ENCODE assay signal across 10 cellular contexts in the genomic region with DNA sequence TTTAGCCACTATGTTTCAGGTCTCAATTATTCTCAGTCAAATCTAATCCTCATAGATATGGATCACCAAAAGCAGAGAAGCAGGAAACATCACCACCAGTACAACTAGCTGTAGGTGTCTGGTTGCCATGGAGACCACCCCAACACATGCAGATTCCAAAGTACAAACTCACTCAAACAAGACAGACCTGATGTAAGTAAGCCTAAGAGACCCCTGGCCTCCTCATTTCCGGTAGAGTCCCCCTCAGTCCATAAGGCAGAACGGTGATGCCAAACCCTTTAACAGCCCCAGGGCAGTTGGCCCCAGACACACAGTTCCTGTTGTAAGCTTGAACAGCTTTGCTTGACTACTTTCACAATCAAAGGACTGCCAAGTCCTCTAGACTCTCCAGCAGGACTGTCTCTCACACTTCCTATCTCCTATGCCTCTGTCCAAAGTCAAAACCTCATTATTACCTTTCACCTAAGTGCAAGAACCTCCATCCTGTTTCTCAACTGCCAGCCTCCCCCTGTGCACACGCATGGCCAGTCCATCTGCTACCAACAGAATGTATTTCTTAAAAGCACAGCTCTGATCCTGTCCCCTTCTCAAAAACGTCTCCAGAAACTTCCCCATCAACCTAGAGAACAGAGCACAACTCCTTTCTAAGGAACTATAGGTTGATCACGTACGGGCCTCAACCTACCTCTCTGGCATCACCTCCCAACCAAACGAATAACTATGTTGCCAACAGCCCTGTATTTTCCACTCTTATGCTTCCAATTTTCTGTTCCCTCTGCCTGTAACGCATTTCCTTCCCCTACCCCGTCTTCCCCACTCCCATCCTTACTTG. TPM values are rescaled to one million over a fixed set of nuclear protein-coding genes. Genes with fewer than 3 reads are reported as not detected.
DNase-seq lines count a peak whose midpoint lies in the region; ATAC-seq and TF ChIP-seq lines count a peak whose summit lies in the region.
"Had no signal": no experiment of that assay in that cellular context is flagged by ENCODE, and none has a peak within 500 bp of the region (broad histone marks: within the 10 kb centered on the region; RNA-seq: fewer than 3 reads in every experiment).

No MANE protein-coding gene starts in this region.

- H3K4me2 ChIP-seq in PC-9 = peak overlapping the region; percentile 67

- CTCF ChIA-PET in PC-9 (lab: Charles Lee) = interaction anchor here (0.6 to 0.7 kb wide), 2 partner anchors 88 to 122 kb away, joined by 3 to 4 read pairs; no protein-coding TSS in a partner anchor

- no peak for ATAC-seq in activated CD4-positive, CD25-positive, alpha-beta regulatory T cell treated with anti-CD3 and anti-CD28 coated beads, Interleukin-2, amount 50 U/mL, for 24 hours
- ATAC-seq in stimulated activated naive CD8-positive, alpha-beta T cell treated with anti-CD3 and anti-CD28 coated beads, Interleukin-15, amount 100 ng/mL, for 72 hours = no peak

- peak; percentile 28 for DNase-seq in DMS 273 treated with DMSO at 0.1 percent for 48 hours (lab: John Stamatoyannopoulos, UW)
- DNase-seq in PC-9 = peak; percentile 76 to 98
- peak; percentile 26 for DNase-seq in epithelial cell of prostate (ENCODE audit: low read depth, low spot score)
- peak; percentile 69 for DNase-seq in non-pigmented ciliary epithelial cell (ENCODE audit: low read depth)
- no peak for DNase-seq in stimulated activated naive CD4-positive, alpha-beta T cell (lab: John Stamatoyannopoulos, UW)
- no peak for DNase-seq in activated CD4-positive, CD25-positive, alpha-beta regulatory T cell treated with anti-CD3 and anti-CD28 coated beads, Interleukin-2, amount 50 U/mL, for 72 hours
- no peak for DNase-seq in stimulated activated naive CD8-positive, alpha-beta T cell treated with anti-CD3 and anti-CD28 coated beads, Interleukin-15, amount 100 ng/mL, for 72 hours
- DNase-seq: T-helper 9 cell had no signal

- H3K27ac Mint-ChIP-seq in stimulated activated naive CD8-positive, alpha-beta T cell treated with anti-CD3 and anti-CD28 coated beads, Interleukin-15, amount 100 ng/mL, for 72 hours = no peak overlapping the region
- H3K27ac Mint-ChIP-seq: activated naive CD8-positive, alpha-beta T cell had no signal

- peaks cover 25% of the 10 kb centered on the region for H3K4me1 ChIP-seq in PC-9 (replicated peaks; ENCODE audit: insufficient read depth)

- TF ChIP-seq CTCF in PC-9 (conservative IDR thresholded peaks at IDR 0.05) = no peak

- H3K9me2 ChIP-seq in PC-9 (ENCODE audit: insufficient read depth) = no peaks in the 10 kb centered on the region

- peaks cover 15% of the 10 kb centered on the region for H3K4me1 Mint-ChIP-seq in stimulated activated naive CD8-positive, alpha-beta T cell treated with anti-CD3 and anti-CD28 coated beads, Interleukin-15, amount 100 ng/mL, for 72 hours

- H3K27me3 Mint-ChIP-seq in stimulated activated naive CD8-positive, alpha-beta T cell treated with anti-CD3 and anti-CD28 coated beads, Interleukin-15, amount 100 ng/mL, for 72 hours = no peaks in the 10 kb centered on the region
- H3K27me3 Mint-ChIP-seq: activated naive CD8-positive, alpha-beta T cell had no signal

- H4K20me1 ChIP-seq in PC-9 (ENCODE audit: insufficient read depth) = no peaks in the 10 kb centered on the region

- no peaks in the 10 kb centered on the region for H3K36me3 ChIP-seq in PC-9 (ENCODE audit: low read depth)

- no TSS peak for BruUV-seq in PC-9 (replicated peaks; lab: Mats Ljungman, UMichigan)

- peaks cover 22% of the 10 kb centered on the region; the same call in 1 of the 2 replicates for H3F3A ChIP-seq in PC-9 (ENCODE audit: insufficient read depth, low read depth)

- no peaks in the 10 kb centered on the region; the same call in 1 of the 2 replicates for H3K9me3 ChIP-seq in PC-9 (ENCODE audit: insufficient read depth, low read depth)

- POLR2A ChIA-PET in PC-9 (lab: Charles Lee; ENCODE audit: unreplicated experiment) = interaction anchor here (0.6 kb wide), 2 partner anchors 476 to 1980 kb away, joined by 3 to 4 read pairs; no protein-coding TSS in a partner anchor

- H3K27ac ChIP-seq in PC-9 (peak overlapping the region; percentile 63), epithelial cell of prostate (no peak overlapping the region)

- no peak overlapping the region for H2AFZ ChIP-seq in PC-9

- H3K4me3 Mint-ChIP-seq in stimulated activated naive CD8-positive, alpha-beta T cell treated with anti-CD3 and anti-CD28 coated beads, Interleukin-15, amount 100 ng/mL, for 72 hours = no peak overlapping the region
- H3K4me3 Mint-ChIP-seq: activated naive CD8-positive, alpha-beta T cell had no signal

- intact Hi-C loops in PC-9 (cut with micrococcal nuclease; ENCODE audit: unreplicated experiment) = no loop called here

- no peaks in the 10 kb centered on the region for H3K27me3 ChIP-seq in PC-9 (ENCODE audit: insufficient read depth, low read depth)

- H3K79me2 ChIP-seq in PC-9 (ENCODE audit: low read depth) = no peaks in the 10 kb centered on the region

- H3K9me3 Mint-ChIP-seq in stimulated activated naive CD8-positive, alpha-beta T cell treated with anti-CD3 and anti-CD28 coated beads, Interleukin-15, amount 100 ng/mL, for 72 hours = peaks cover 4 to 15% of the 10 kb centered on the region in 2 donors

- no peak overlapping the region for H3K4me3 ChIP-seq in PC-9

RNA-seq across cellular contexts. Expression of a gene that starts 23.9 kb away (rescaled TPM):
- total RNA-seq in PC-9 (2021) = 57.1 and 84.3 TPM in 2 replicates

Comparison
In these comparisons a context has a peak if more than half of its experiments do, and no peak if none do; other contexts are left out.
1. DNase-seq: peak in DMS 273 treated with DMSO at 0.1 percent for 48 hours (single experiment), PC-9 (2 of 2), epithelial cell of prostate (single experiment) and non-pigmented ciliary epithelial cell (single experiment); none in stimulated activated naive CD4-positive, alpha-beta T cell (0 of 6), activated CD4-positive, CD25-positive, alpha-beta regulatory T cell treated with anti-CD3 and anti-CD28 coated beads, Interleukin-2, amount 50 U/mL, for 72 hours (single experiment) and stimulated activated naive CD8-positive, alpha-beta T cell treated with anti-CD3 and anti-CD28 coated beads, Interleukin-15, amount 100 ng/mL, for 72 hours (0 of 2).